In the genomic region with DNA sequence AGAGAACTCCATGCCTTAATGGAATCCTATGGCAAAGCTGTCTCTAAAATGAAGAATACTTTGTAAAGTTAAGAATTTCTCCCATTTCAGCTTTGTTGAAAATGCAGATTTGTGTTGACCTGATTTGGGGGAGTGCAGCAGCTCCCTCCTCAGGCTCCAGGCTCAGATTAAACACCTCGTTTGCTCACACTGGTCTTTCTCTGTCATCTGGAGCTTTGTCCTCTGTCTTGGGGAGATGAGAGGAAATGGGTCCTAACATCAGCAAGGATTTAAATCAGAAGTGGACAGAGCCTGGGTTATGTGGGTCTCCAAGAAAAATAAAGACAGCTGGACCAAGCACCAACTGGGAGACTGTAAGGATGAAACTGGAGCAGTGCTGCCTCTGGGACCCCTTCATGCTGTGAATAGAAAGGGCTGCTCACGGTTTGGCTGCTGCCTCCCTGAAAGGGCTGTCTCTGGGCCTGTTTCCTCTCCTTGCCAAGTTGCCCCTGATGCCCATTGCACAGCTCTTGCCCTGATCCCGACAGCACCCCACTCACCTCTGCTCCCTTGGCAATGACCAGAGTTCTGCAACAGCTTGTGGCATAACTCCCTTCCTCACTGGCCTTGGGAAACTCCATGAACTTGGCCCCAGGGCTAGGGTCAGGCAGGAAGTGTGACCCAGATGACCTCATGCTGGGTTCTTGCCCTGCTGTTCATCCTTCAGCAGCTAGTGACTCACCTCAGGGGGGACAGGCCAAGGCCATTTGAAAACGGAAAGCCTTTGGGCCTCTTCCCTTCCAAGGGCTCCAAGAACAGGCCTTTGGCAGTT, we compare ENCODE assay signal across 11 cellular contexts.
A peak's percentile ranks its signal among the peaks of the same experiment; 100 is the strongest.
DNase-seq lines count a peak whose midpoint lies in the region; ATAC-seq and TF ChIP-seq lines count a peak whose summit lies in the region.
"Had no signal": no experiment of that assay in that cellular context is flagged by ENCODE, and none has a peak within 500 bp of the region (broad histone marks: within the 10 kb centered on the region; RNA-seq: fewer than 3 reads in every experiment).

No MANE protein-coding gene starts in this region.

- TF ChIP-seq POLR2A in suprapubic skin (IDR thresholded peaks at IDR 0.05): no peak

- DNase-seq in AG09319 (ENCODE audit: extremely low read depth, low read depth): no peak
- peak; percentile 98 for DNase-seq in MG63
- DNase-seq in fibroblast of the aortic adventitia (ENCODE audit: low read depth): peak; percentile 38
- DNase-seq in mucosa of descending colon: no peak
- DNase-seq in H4 (ENCODE audit: low spot score): no peak
- DNase-seq in colonic mucosa: no peak
- no peak for DNase-seq in SHP77 treated with DMSO at 0.1 percent for 48 hours (lab: John Stamatoyannopoulos, UW)
- no peak for DNase-seq in suprapubic skin (ENCODE audit: low spot score in 2 of 2)
- DNase-seq: DND-41, NCI-H2107 had no signal

- H3K4me3 ChIP-seq in MG63 (no peak overlapping the region), fibroblast of the aortic adventitia (ENCODE audit: low read depth, low read length) (no peak overlapping the region), mucosa of descending colon (no peak overlapping the region), colonic mucosa (no peak overlapping the region), suprapubic skin (no peak overlapping the region)

- 43% methylated on average over 4 of the region's 4 CpGs for WGBS in suprapubic skin

- TF ChIP-seq EP300 in suprapubic skin (IDR thresholded peaks at IDR 0.05): no peak

- no peaks in the 10 kb centered on the region for H3K27me3 ChIP-seq in MG63
- no peaks in the 10 kb centered on the region for H3K27me3 ChIP-seq in colonic mucosa
- H3K27me3 ChIP-seq in suprapubic skin: no peaks in the 10 kb centered on the region

- H3K4me1 ChIP-seq in mucosa of descending colon (ENCODE audit: low read depth) (no peaks in the 10 kb centered on the region), colonic mucosa (no peaks in the 10 kb centered on the region), suprapubic skin (peaks cover 37% of the 10 kb centered on the region)

- H3K27ac ChIP-seq in colonic mucosa (no peak overlapping the region), suprapubic skin (no peak overlapping the region)
- H3K27ac ChIP-seq: KMS-11 had no signal

- intact Hi-C loops in mucosa of descending colon (cut with DNase I, micrococcal nuclease) (no loop called here), colonic mucosa (cut with DNase I) (no loop called here)

- H3K9me3 ChIP-seq in MG63 (peaks cover 4% of the 10 kb centered on the region; the same call in 1 of the 2 replicates), mucosa of descending colon (no peaks in the 10 kb centered on the region), colonic mucosa (no peaks in the 10 kb centered on the region), suprapubic skin (no peaks in the 10 kb centered on the region)

- TF ChIP-seq CTCF in AG09319 (IDR thresholded peaks at IDR 0.05; ENCODE audit: low read depth, low read length) (peak; percentile 16), fibroblast of the aortic adventitia (IDR thresholded peaks at IDR 0.05; ENCODE audit: insufficient read depth, low read length) (no peak), mucosa of descending colon (IDR thresholded peaks at IDR 0.05) (no peak), colonic mucosa (IDR thresholded peaks at IDR 0.05) (no peak), suprapubic skin (IDR thresholded peaks at IDR 0.05) (no peak)

- H3K36me3 ChIP-seq in MG63 (no peaks in the 10 kb centered on the region), mucosa of descending colon (ENCODE audit: low read depth) (no peaks in the 10 kb centered on the region), colonic mucosa (no peaks in the 10 kb centered on the region), suprapubic skin (no peaks in the 10 kb centered on the region)

- H3K9ac ChIP-seq in colonic mucosa (ENCODE audit: low read depth in 2 of 2, low read length in 2 of 2): no peak overlapping the region
- H3K9ac ChIP-seq: KMS-11 had no signal

- peak; percentile 40 for ATAC-seq in mucosa of descending colon

Comparison
In these comparisons a context has a peak if more than half of its experiments do, and no peak if none do; other contexts are left out.
1. DNase-seq: peak in MG63 (single experiment) and fibroblast of the aortic adventitia (single experiment); none in AG09319 (single experiment), mucosa of descending colon (0 of 3), H4 (single experiment), colonic mucosa (single experiment), SHP77 treated with DMSO at 0.1 percent for 48 hours (single experiment) and suprapubic skin (0 of 2).